10 cellular contexts compared by ENCODE assay signal in genomic region chr12:44835641-44836379, GRCh38. TPM values are rescaled to one million over a fixed set of nuclear protein-coding genes. Genes with fewer than 3 reads are reported as not detected.
DNase-seq lines count a peak whose midpoint lies in the region; FAIRE-seq and TF ChIP-seq lines count a peak whose summit lies in the region.
"Had no signal": no experiment of that assay in that cellular context is flagged by ENCODE, and none has a peak within 500 bp of the region (broad histone marks: within the 10 kb centered on the region; RNA-seq: fewer than 3 reads in every experiment).

No MANE protein-coding gene starts in this region.

- H3K27ac ChIP-seq in OCI-LY7 (ENCODE audit: low read depth, low read length, poor library complexity, severe bottlenecking), result no peak overlapping the region

- H3K4me3 ChIP-seq in OCI-LY7 (ENCODE audit: low read depth, low read length, poor library complexity, severe bottlenecking) (no peak overlapping the region), bronchial epithelial cell (ENCODE audit: low read depth, low read length) (no peak overlapping the region)

- no peak for FAIRE-seq in bronchial epithelial cell (lab: Jason Lieb, UNC)
- FAIRE-seq in urothelium cell line (lab: Jason Lieb, UNC), result no peak
- FAIRE-seq: HepG2 had no signal

- H3K79me2 ChIP-seq in OCI-LY7 (ENCODE audit: insufficient read depth, low read depth, low read length), result no peaks in the 10 kb centered on the region

- no peaks in the 10 kb centered on the region for H3K9me3 ChIP-seq in OCI-LY7 (ENCODE audit: low read length)

- CTCF ChIA-PET in OCI-LY7 (lab: Charles Lee; ENCODE audit: unreplicated experiment), result no interaction called here

- H4K20me1 ChIP-seq in OCI-LY7 (ENCODE audit: insufficient read depth, low read length), result no peaks in the 10 kb centered on the region

- POLR2A ChIA-PET in OCI-LY7 (lab: Charles Lee), result interaction anchor here (0.6 to 1.0 kb wide), 2 partner anchors 11 to 25 kb away, joined by 3 read pairs; no protein-coding TSS in a partner anchor

- H3K36me3 ChIP-seq in OCI-LY7 (ENCODE audit: insufficient read depth, low read length) (no peaks in the 10 kb centered on the region), bronchial epithelial cell (ENCODE audit: control insufficient read depth, insufficient read depth, low read length) (no peaks in the 10 kb centered on the region)

- DNase-seq in COLO829 (ENCODE audit: low spot score) (peak; percentile 32), OCI-LY7 (ENCODE audit: low spot score) (no peak), bronchial epithelial cell (ENCODE audit: low read depth) (peak; percentile 68), occipital lobe (lab: John Stamatoyannopoulos, UW) (peak; percentile 81), NCI-H524 treated with DMSO at 0.1 percent for 48 hours (lab: John Stamatoyannopoulos, UW) (no peak), urothelium cell line (ENCODE audit: low spot score) (no peak), NCI-H2171 (lab: John Stamatoyannopoulos, UW) (no peak)
- DNase-seq: NCI-H1930; stimulated activated CD4-positive, alpha-beta T cell treated with anti-CD3 and anti-CD28 coated beads, Interleukin-12 subunit alpha, Interleukin-12 subunit beta, amount 100 ng/mL, for 4 hours had no signal

- no TSS peak for BruUV-seq in OCI-LY7 (replicated peaks; lab: Mats Ljungman, UMichigan)

- no peaks in the 10 kb centered on the region for H3K27me3 ChIP-seq in bronchial epithelial cell (ENCODE audit: control insufficient read depth, insufficient read depth, low read length)

- intact Hi-C loops in OCI-LY7 (cut with micrococcal nuclease; ENCODE audit: unreplicated experiment), result no loop called here

- H3K4me1 ChIP-seq in OCI-LY7 (ENCODE audit: insufficient read depth, low read length, poor library complexity, severe bottlenecking), result peaks cover 6% of the 10 kb centered on the region

- H3K4me2 ChIP-seq in OCI-LY7 (ENCODE audit: low read length), result no peak overlapping the region

- peak overlapping the region; percentile 24; the same call in 1 of the 2 replicates for H2AFZ ChIP-seq in OCI-LY7 (ENCODE audit: low read length)

- H3K9me2 ChIP-seq in OCI-LY7 (ENCODE audit: insufficient read depth, low read length), result no peaks in the 10 kb centered on the region

- TF ChIP-seq CTCF in OCI-LY7 (conservative IDR thresholded peaks at IDR 0.05; ENCODE audit: low read length), result no peak
- no peak for TF ChIP-seq CTCF in bronchial epithelial cell (IDR thresholded peaks at IDR 0.05; ENCODE audit: insufficient read depth, low read length, severe bottlenecking)

RNA-seq across cellular contexts. Expression of gene NELL2, which starts 40.3 kb away (rescaled TPM):
- total RNA-seq in OCI-LY7 (2014; rRNA removed; shearing (Covaris generic)), result 1.8 and 11.1 TPM in 2 replicates
- 0.85 and 0.95 TPM in 2 replicates for total RNA-seq in OCI-LY7 (2022)
- not detected in 2 replicates for total RNA-seq in bronchial epithelial cell
- total RNA-seq in occipital lobe, result 1,331 TPM

Comparison
In these comparisons a context has a peak if more than half of its experiments do, and no peak if none do; other contexts are left out.
1. DNase-seq: peak in COLO829 (single experiment), bronchial epithelial cell (single experiment) and occipital lobe (single experiment); none in OCI-LY7 (single experiment), NCI-H524 treated with DMSO at 0.1 percent for 48 hours (single experiment), urothelium cell line (single experiment) and NCI-H2171 (single experiment).
2. RNA of gene NELL2, which starts 40.3 kb away (total RNA-seq): 1,331 TPM in occipital lobe (single experiment); 0.85 to 11.1 TPM in OCI-LY7 and not detected in bronchial epithelial cell; every median in the first group is over 100 times any median in the second.